ENCODE assay signal across 8 cellular contexts in genomic region chr6:79536969-79537747, GRCh38. TPM values are rescaled to one million over a fixed set of nuclear protein-coding genes. Genes with fewer than 3 reads are reported as not detected.
DNase-seq lines count a peak whose midpoint lies in the region; ATAC-seq and TF ChIP-seq lines count a peak whose summit lies in the region.

Gene LCA5, minus strand, starts transcription at chr6:79537430. Its CDS starts 18,536 bp downstream, at chr6:79518894.

- H3K9me2 ChIP-seq in hepatocyte (replicated peaks; ENCODE audit: insufficient read depth): no peaks in the 10 kb centered on the region

- peak within 1 kb of the TSS; percentile 79 for H3K4me2 ChIP-seq in hepatocyte

- H3K4me1 ChIP-seq in hepatocyte (ENCODE audit: insufficient read depth) (peaks cover 14% of the 10 kb centered on the region), uterus (peaks cover 0 to 7% of the 10 kb centered on the region in 2 donors)

- in situ Hi-C loops in astrocyte of the spinal cord (cut with HindIII; ENCODE audit: low sequenced_read_pairs): no loop called here

- peak; percentile 70 to 90 for TF ChIP-seq POLR2A in uterus (IDR thresholded peaks at IDR 0.05)

- peak; percentile 99 for ATAC-seq in GM18498 (IDR thresholded peaks at IDR 0.05; ENCODE audit: unreplicated experiment)
- ATAC-seq in HG02798 (IDR thresholded peaks at IDR 0.05; ENCODE audit: poor library complexity, unreplicated experiment): peak; percentile 100

- H3K4me3 ChIP-seq in astrocyte of the spinal cord (ENCODE audit: low read depth, low read length): peak within 1 kb of the TSS; percentile 86
- peak within 1 kb of the TSS; percentile 83 for H3K4me3 ChIP-seq in hepatocyte
- H3K4me3 ChIP-seq in uterus: peak within 1 kb of the TSS; percentile 51 to 82

- no peaks in the 10 kb centered on the region for H3K27me3 ChIP-seq in hepatocyte
- H3K27me3 ChIP-seq in uterus: no peaks in the 10 kb centered on the region

- H3K27ac ChIP-seq in hepatocyte (peak within 1 kb of the TSS; percentile 88), uterus (peak within 1 kb of the TSS; percentile 92 to 95)

- peaks cover 59% of the 10 kb centered on the region for H3K79me2 ChIP-seq in hepatocyte

- H4K20me1 ChIP-seq in hepatocyte (ENCODE audit: insufficient read depth, poor library complexity, severe bottlenecking): no peaks in the 10 kb centered on the region

- peak within 1 kb of the TSS; percentile 73 for H2AFZ ChIP-seq in hepatocyte

- H3K9me3 ChIP-seq in hepatocyte (ENCODE audit: low read depth) (no peaks in the 10 kb centered on the region), uterus (no peaks in the 10 kb centered on the region)

- WGBS in hepatocyte (ENCODE audit: low lambda C conversion rate, missing lambda C conversion rate): under 1% methylated on average over 53 of the region's 55 CpGs

- H3K36me3 ChIP-seq in hepatocyte (replicated peaks; ENCODE audit: insufficient read depth, low read depth) (no peaks in the 10 kb centered on the region), uterus (no peaks in the 10 kb centered on the region)

- intact Hi-C loops in uterus (cut with DNase I; ENCODE audit: low total_unique reads): no loop called here

- TF ChIP-seq CTCF in astrocyte of the spinal cord (IDR thresholded peaks at IDR 0.05; ENCODE audit: low read depth, low read length) (no peak), hepatocyte (IDR thresholded peaks at IDR 0.05; ENCODE audit: poor library complexity) (no peak), uterus (IDR thresholded peaks at IDR 0.05) (peak in 1 of 4 experiments; percentile 2)

- peak; percentile 93 for DNase-seq in NCI-H1436 treated with DMSO at 0.1 percent for 48 hours (lab: John Stamatoyannopoulos, UW)
- peak; percentile 55 for DNase-seq in T-helper 22 cell (ENCODE audit: low read depth)
- DNase-seq in astrocyte of the spinal cord (ENCODE audit: low read depth, low spot score): peak; percentile 98
- peak; percentile 97 for DNase-seq in hepatocyte (ENCODE audit: low spot score)
- peak; percentile 99 for DNase-seq in putamen (ENCODE audit: low spot score)
- DNase-seq in uterus: peak; percentile 93 to 95

RNA-seq across cellular contexts. Expression of gene LCA5, which starts in this region (rescaled TPM):
- total RNA-seq in hepatocyte (4.5 and 5.6 TPM in 2 replicates), uterus (10 to 100 TPM in 2 of 4 donors, 1 to 10 TPM in 2; 3.6 to 18.0 (median 9.3) TPM)
- polyA plus RNA-seq in hepatocyte: 2.4 and 3.6 TPM in 2 replicates

Comparison
In these comparisons a context has a peak if more than half of its experiments do, and no peak if none do; other contexts are left out.
1. Peak in every context shown above with its lines: DNase-seq, ATAC-seq, H3K4me3 ChIP-seq and H3K27ac ChIP-seq.